36 cellular contexts compared by ENCODE assay signal in genomic region chr1:238832106-238832505, GRCh38.
"Had no signal": no experiment of that assay in that cellular context is flagged by ENCODE, and none has a peak within 500 bp of the region (broad histone marks: within the 10 kb centered on the region; RNA-seq: fewer than 3 reads in every experiment).

No MANE protein-coding gene starts in this region.

- H3K4me3 Mint-ChIP-seq: activated CD4-positive, alpha-beta memory T cell treated with anti-CD3 and anti-CD28 coated beads, Interleukin-2, amount 10 ng/mL, durations not matched to agents 7 days and 5 days; activated CD4-positive, alpha-beta T cell treated with anti-CD3 and anti-CD28 coated beads, Interleukin-2, amount 10 ng/mL, durations not matched to agents 7 days and 5 days; activated naive CD8-positive, alpha-beta T cell; activated naive CD8-positive, alpha-beta T cell treated with anti-CD3 and anti-CD28 coated beads, Interleukin-2, amount 50 U/mL, for 24 hours; activated T-cell treated with anti-CD3 and anti-CD28 coated beads, Interleukin-2, amount 50 U/mL, for 4 hours; activated T-helper 17 cell treated with anti-CD3 and anti-CD28 coated beads, Interleukin-2, amount 50 U/mL, for 72 hours; brain; central memory CD8-positive, alpha-beta T cell; dendritic cell treated with granulocyte-macrophage colony-stimulating factor and Interleukin-4, amounts not matched to agents 40 ng/mL and 50 ng/mL, for 4 days; T-helper 17 cell; T-helper 2 cell treated with Interferon-gamma antibody and Interleukin-4, amounts not matched to agents 5 μg/mL and 100 μg/mL, for 36 hours had no signal

- H3K27ac ChIP-seq: adrenal gland, breast epithelium, cardiac muscle cell, coronary artery, dorsolateral prefrontal cortex, esophagus muscularis mucosa, foreskin keratinocyte, gastrocnemius medialis, heart left ventricle, WERI-Rb-1 had no signal

- H3K27me3 ChIP-seq: adrenal gland, breast epithelium, cardiac muscle cell, dorsolateral prefrontal cortex, esophagus muscularis mucosa, foreskin keratinocyte, gastrocnemius medialis, heart left ventricle had no signal

- H3K4me1 ChIP-seq: adrenal gland, breast epithelium, esophagus muscularis mucosa, foreskin keratinocyte, gastrocnemius medialis, heart left ventricle had no signal

- H3K36me3 ChIP-seq: adrenal gland, breast epithelium, cardiac muscle cell, esophagus muscularis mucosa, gastrocnemius medialis, heart left ventricle, WERI-Rb-1 had no signal

- H3K4me3 ChIP-seq: adrenal gland, breast epithelium, cardiac muscle cell, coronary artery, dorsolateral prefrontal cortex, esophagus muscularis mucosa, gastrocnemius medialis, heart left ventricle had no signal

- H3K27me3 Mint-ChIP-seq: activated CD4-positive, alpha-beta memory T cell treated with anti-CD3 and anti-CD28 coated beads, Interleukin-2, amount 10 ng/mL, durations not matched to agents 7 days and 5 days; activated CD4-positive, alpha-beta T cell treated with anti-CD3 and anti-CD28 coated beads, Interleukin-2, amount 10 ng/mL, durations not matched to agents 7 days and 5 days; activated naive CD8-positive, alpha-beta T cell; activated naive CD8-positive, alpha-beta T cell treated with anti-CD3 and anti-CD28 coated beads, Interleukin-2, amount 50 U/mL, for 24 hours; activated T-helper 17 cell treated with anti-CD3 and anti-CD28 coated beads, Interleukin-2, amount 50 U/mL, for 72 hours; central memory CD8-positive, alpha-beta T cell; dendritic cell treated with granulocyte-macrophage colony-stimulating factor and Interleukin-4, amounts not matched to agents 40 ng/mL and 50 ng/mL, for 4 days; T-helper 17 cell had no signal

- H3K36me3 Mint-ChIP-seq: activated naive CD8-positive, alpha-beta T cell; brain had no signal

- H3K4me1 Mint-ChIP-seq: activated CD4-positive, alpha-beta memory T cell treated with anti-CD3 and anti-CD28 coated beads, Interleukin-2, amount 10 ng/mL, durations not matched to agents 7 days and 5 days; activated CD4-positive, alpha-beta T cell treated with anti-CD3 and anti-CD28 coated beads, Interleukin-2, amount 10 ng/mL, durations not matched to agents 7 days and 5 days; activated naive CD8-positive, alpha-beta T cell treated with anti-CD3 and anti-CD28 coated beads, Interleukin-2, amount 50 U/mL, for 24 hours; activated T-helper 17 cell treated with anti-CD3 and anti-CD28 coated beads, Interleukin-2, amount 50 U/mL, for 72 hours; brain; central memory CD8-positive, alpha-beta T cell; T-helper 17 cell had no signal

- DNase-seq: activated CD4-positive, alpha-beta memory T cell treated with anti-CD3 and anti-CD28 coated beads, Interleukin-2, amount 10 ng/mL, durations not matched to agents 7 days and 5 days; activated CD4-positive, alpha-beta T cell treated with anti-CD3 and anti-CD28 coated beads for 1 hour; activated CD4-positive, alpha-beta T cell treated with anti-CD3 and anti-CD28 coated beads for 4 hours; activated CD4-positive, alpha-beta T cell treated with anti-CD3 and anti-CD28 coated beads, Interleukin-2, amount 10 ng/mL, durations not matched to agents 7 days and 5 days; activated CD4-positive, alpha-beta T cell treated with anti-CD3 and anti-CD28 coated beads, Interleukin-2, amount 50 U/mL, for 4 hours; activated CD4-positive, CD25-positive, alpha-beta regulatory T cell; activated effector memory CD4-positive, alpha-beta T cell treated with Interleukin-2 at 50 U/mL for 16 hours; activated gamma-delta T cell treated with Interleukin-2 at 50 U/mL for 16 hours; activated naive CD4-positive, alpha-beta T cell treated with anti-CD3 and anti-CD28 coated beads, Interleukin-2, amount 50 U/mL, for 16 hours; activated naive CD4-positive, alpha-beta T cell treated with Interleukin-2 at 50 U/mL for 16 hours; activated naive CD8-positive, alpha-beta T cell treated with anti-CD3 and anti-CD28 coated beads, Interleukin-2, amount 50 U/mL, for 24 hours; activated T-cell treated with anti-CD3 and anti-CD28 coated beads, Interleukin-2, amount 50 U/mL, for 4 hours; adrenal gland; amygdala; aorta; dorsolateral prefrontal cortex; effector memory CD4-positive, alpha-beta T cell; erythroblast; foreskin keratinocyte; gastrocnemius medialis; glutamatergic neuron; heart left ventricle; T-helper 1 cell; T-helper 17 cell; T1000; WERI-Rb-1 had no signal

- ATAC-seq: activated naive CD8-positive, alpha-beta T cell treated with anti-CD3 and anti-CD28 coated beads, Interleukin-2, amount 50 U/mL, for 24 hours; activated T-cell treated with anti-CD3 and anti-CD28 coated beads, Interleukin-2, amount 50 U/mL, for 4 hours; activated T-helper 17 cell treated with anti-CD3 and anti-CD28 coated beads, Interleukin-2, amount 50 U/mL, for 72 hours; foreskin keratinocyte; gastrocnemius medialis; heart left ventricle; T-helper 17 cell had no signal

- H3K27ac Mint-ChIP-seq: activated CD4-positive, alpha-beta memory T cell treated with anti-CD3 and anti-CD28 coated beads, Interleukin-2, amount 10 ng/mL, durations not matched to agents 7 days and 5 days; activated CD4-positive, alpha-beta T cell treated with anti-CD3 and anti-CD28 coated beads, Interleukin-2, amount 10 ng/mL, durations not matched to agents 7 days and 5 days; activated naive CD8-positive, alpha-beta T cell; activated naive CD8-positive, alpha-beta T cell treated with anti-CD3 and anti-CD28 coated beads, Interleukin-2, amount 50 U/mL, for 24 hours; activated T-helper 17 cell treated with anti-CD3 and anti-CD28 coated beads, Interleukin-2, amount 50 U/mL, for 72 hours; brain; dendritic cell treated with granulocyte-macrophage colony-stimulating factor and Interleukin-4, amounts not matched to agents 40 ng/mL and 50 ng/mL, for 4 days; T-helper 17 cell; T-helper 2 cell treated with Interferon-gamma antibody and Interleukin-4, amounts not matched to agents 5 μg/mL and 100 μg/mL, for 36 hours had no signal
